28 cellular contexts compared by ENCODE assay signal in the genomic region with DNA sequence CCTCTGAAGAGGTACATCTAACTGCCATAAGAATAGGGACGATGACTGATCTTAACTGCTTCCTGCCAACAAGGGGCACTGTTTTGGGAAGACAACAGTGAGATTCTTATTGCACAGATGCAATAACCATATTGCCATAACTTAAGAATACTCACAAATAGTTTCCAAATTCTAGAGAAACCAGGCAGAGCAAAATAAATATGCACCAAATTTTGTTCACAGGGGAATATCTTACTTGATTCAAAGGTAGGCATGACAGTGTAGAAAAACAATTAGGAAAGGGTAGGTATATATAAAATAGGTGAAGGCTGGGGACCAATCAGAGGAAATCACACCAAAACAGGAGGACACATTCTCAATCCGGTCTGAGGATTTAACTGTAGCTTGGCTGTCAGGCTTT. TPM values are rescaled to one million over a fixed set of nuclear protein-coding genes. Genes with fewer than 3 reads are reported as not detected.
DNase-seq lines count a peak whose midpoint lies in the region; ATAC-seq and TF ChIP-seq lines count a peak whose summit lies in the region.
"Had no signal": no experiment of that assay in that cellular context is flagged by ENCODE, and none has a peak within 500 bp of the region (broad histone marks: within the 10 kb centered on the region; RNA-seq: fewer than 3 reads in every experiment).

No MANE protein-coding gene starts in this region.

- H3K56ac ChIP-seq in mesendoderm (ENCODE audit: low read length) = no peak overlapping the region

- no peaks in the 10 kb centered on the region for H4K20me1 ChIP-seq in OCI-LY7 (ENCODE audit: insufficient read depth, low read length)
- H4K20me1 ChIP-seq: BLaER1 treated with 17β-estradiol and CSF1 and Interleukin-3, amounts not matched to agents 10 nM and 100 nM had no signal

- H3K79me1 ChIP-seq in mesendoderm (ENCODE audit: low read length) = no peaks in the 10 kb centered on the region

- intact Hi-C loops in OCI-LY7 (cut with micrococcal nuclease; ENCODE audit: unreplicated experiment) (no loop called here), colonic mucosa (cut with DNase I) (no loop called here), natural killer cell (cut with micrococcal nuclease) (no loop called here)

- H3K9me3 ChIP-seq in OCI-LY7 (ENCODE audit: low read length) = 0 out of 2 replicates have a peak, but pooled peaks cover 4% of the 10 kb centered on the region
- H3K9me3 ChIP-seq in colonic mucosa = no peaks in the 10 kb centered on the region
- H3K9me3 ChIP-seq: A549, Caco-2 had no signal

- H3K4me1 ChIP-seq in OCI-LY7 (ENCODE audit: insufficient read depth, low read length, poor library complexity, severe bottlenecking) = no peaks in the 10 kb centered on the region
- H3K4me1 ChIP-seq in colonic mucosa = no peaks in the 10 kb centered on the region
- H3K4me1 ChIP-seq in mesendoderm (ENCODE audit: control insufficient read depth, low read depth, low read length) = no peaks in the 10 kb centered on the region
- H3K4me1 ChIP-seq: A549 had no signal

- no peak overlapping the region for H4K8ac ChIP-seq in mesendoderm (ENCODE audit: low read depth, low read length)

- TF ChIP-seq CTCF in OCI-LY7 (conservative IDR thresholded peaks at IDR 0.05; ENCODE audit: low read length) = no peak
- TF ChIP-seq CTCF in colonic mucosa (IDR thresholded peaks at IDR 0.05) = no peak
- no peak for TF ChIP-seq CTCF in natural killer cell (IDR thresholded peaks at IDR 0.05)

- no peak overlapping the region for H3K4ac ChIP-seq in mesendoderm (ENCODE audit: low read depth, low read length)

- H4K5ac ChIP-seq in mesendoderm (ENCODE audit: low read length) = no peak overlapping the region

- DNase-seq in Caki2 (ENCODE audit: low read depth) = peak; percentile 6
- peak; percentile 3 for DNase-seq in OCI-LY7 (ENCODE audit: low spot score)
- peak; percentile 2 for DNase-seq in colonic mucosa
- DNase-seq in mesendoderm = peak; percentile 3
- DNase-seq in natural killer cell = no peak
- DNase-seq in dermis blood vessel endothelial cell = no peak
- no peak for DNase-seq in activated CD8-positive, alpha-beta memory T cell treated with anti-CD3 and anti-CD28 coated beads for 24 hours
- DNase-seq: AML-193; Caco-2; CD4-positive, alpha-beta T cell; CD8-positive, alpha-beta T cell; DMS 273 treated with DMSO at 0.1 percent for 48 hours; DMS153; DMS53; DMS79; DND-41; EL; GDM1 had no signal

- ATAC-seq in natural killer cell = no peak
- ATAC-seq: CD8-positive, alpha-beta T cell; GM12878 had no signal

- H3K79me2 ChIP-seq in OCI-LY7 (ENCODE audit: insufficient read depth, low read depth, low read length) (no peaks in the 10 kb centered on the region), mesendoderm (ENCODE audit: control insufficient read depth, insufficient read depth, low read length) (no peaks in the 10 kb centered on the region)

- H3K4me2 ChIP-seq in OCI-LY7 (ENCODE audit: low read length) = no peak overlapping the region
- no peak overlapping the region for H3K4me2 ChIP-seq in mesendoderm (ENCODE audit: low read length)
- H3K4me2 ChIP-seq: A549; BLaER1 treated with 17β-estradiol and CSF1 and Interleukin-3, amounts not matched to agents 10 nM and 100 nM had no signal

- no CpG with 5 or more reads among the region's 2 CpGs for WGBS in mesendoderm (ENCODE audit: extremely low coverage, insufficient coverage, low lambda C conversion rate)

- no peak overlapping the region for H2BK15ac ChIP-seq in mesendoderm (replicated peaks; ENCODE audit: low read depth)

- no peak overlapping the region for H3K27ac Mint-ChIP-seq in natural killer cell
- H3K27ac Mint-ChIP-seq: B cell; CD4-positive, alpha-beta T cell; CD8-positive, alpha-beta T cell had no signal

- in situ Hi-C loops in Caki2 (cut with HindIII; ENCODE audit: low pct_unique_long_range_greater_than_20kb, low sequenced_read_pairs) = no loop called here

- H3K18ac ChIP-seq in mesendoderm (ENCODE audit: low read length) = no peak overlapping the region

- H3K27me3 ChIP-seq in colonic mucosa = no peaks in the 10 kb centered on the region
- no peaks in the 10 kb centered on the region for H3K27me3 ChIP-seq in mesendoderm (ENCODE audit: insufficient read depth, low read length, poor library complexity)
- H3K27me3 ChIP-seq: BLaER1 treated with 17β-estradiol and CSF1 and Interleukin-3, amounts not matched to agents 10 nM and 100 nM had no signal

- peaks cover 2 to 11% of the 10 kb centered on the region in 2 donors for H3K27me3 Mint-ChIP-seq in natural killer cell (ENCODE audit: low read depth in 2 of 2)
- H3K27me3 Mint-ChIP-seq: CD4-positive, alpha-beta T cell had no signal

- H3K4me1 Mint-ChIP-seq in natural killer cell = no peaks in the 10 kb centered on the region
- H3K4me1 Mint-ChIP-seq: B cell had no signal

- no peak overlapping the region for H3K9ac ChIP-seq in colonic mucosa (ENCODE audit: low read depth in 2 of 2, low read length in 2 of 2)
- H3K9ac ChIP-seq in mesendoderm (ENCODE audit: low read length) = no peak overlapping the region
- H3K9ac ChIP-seq: BLaER1 treated with 17β-estradiol and CSF1 and Interleukin-3, amounts not matched to agents 10 nM and 100 nM had no signal

- POLR2A ChIA-PET in OCI-LY7 (lab: Charles Lee) = no interaction called here

- peaks cover 6 to 12% of the 10 kb centered on the region in 2 donors for H3K9me3 Mint-ChIP-seq in natural killer cell

- no peak overlapping the region for H3K23ac ChIP-seq in mesendoderm (ENCODE audit: low read length)

- no peak overlapping the region for H2BK120ac ChIP-seq in mesendoderm (ENCODE audit: low read depth, low read length)

- no peaks in the 10 kb centered on the region for H3K9me2 ChIP-seq in OCI-LY7 (ENCODE audit: insufficient read depth, low read length)

- H2AK5ac ChIP-seq in mesendoderm (ENCODE audit: low read length) = no peak overlapping the region

- no peak overlapping the region for H3K27ac ChIP-seq in OCI-LY7 (ENCODE audit: low read depth, low read length, poor library complexity, severe bottlenecking)
- H3K27ac ChIP-seq in colonic mucosa = no peak overlapping the region
- no peak overlapping the region for H3K27ac ChIP-seq in mesendoderm (ENCODE audit: low read depth, low read length)
- H3K27ac ChIP-seq: 22Rv1; A549; BLaER1 treated with 17β-estradiol and CSF1 and Interleukin-3, amounts not matched to agents 10 nM and 100 nM; C4-2B had no signal

- H3K36me3 Mint-ChIP-seq in natural killer cell = peaks cover 15% of the 10 kb centered on the region

- CTCF ChIA-PET in OCI-LY7 (lab: Charles Lee; ENCODE audit: unreplicated experiment) = no interaction called here

- no TSS peak for BruUV-seq in OCI-LY7 (replicated peaks; lab: Mats Ljungman, UMichigan)

- no peak overlapping the region for H2BK5ac ChIP-seq in mesendoderm (ENCODE audit: low read length)

- H2AFZ ChIP-seq in OCI-LY7 (ENCODE audit: low read length) = no peak overlapping the region

- H3K4me3 Mint-ChIP-seq in natural killer cell = no peak overlapping the region
- H3K4me3 Mint-ChIP-seq: B cell; CD4-positive, alpha-beta T cell; CD8-positive, alpha-beta T cell had no signal

- no peaks in the 10 kb centered on the region for H3K36me3 ChIP-seq in OCI-LY7 (ENCODE audit: insufficient read depth, low read length)
- no peaks in the 10 kb centered on the region for H3K36me3 ChIP-seq in colonic mucosa
- no peaks in the 10 kb centered on the region for H3K36me3 ChIP-seq in mesendoderm (ENCODE audit: control insufficient read depth, insufficient read depth, low read length)

- no peak overlapping the region for H3K4me3 ChIP-seq in OCI-LY7 (ENCODE audit: low read depth, low read length, poor library complexity, severe bottlenecking)
- no peak overlapping the region for H3K4me3 ChIP-seq in colonic mucosa
- H3K4me3 ChIP-seq in mesendoderm (ENCODE audit: low read length) = no peak overlapping the region
- H3K4me3 ChIP-seq: A549; BLaER1 treated with 17β-estradiol and CSF1 and Interleukin-3, amounts not matched to agents 10 nM and 100 nM; GM12878 had no signal

RNA-seq across cellular contexts. Expression of a gene that starts 49.9 kb away (rescaled TPM):
- not detected in 2 replicates for total RNA-seq in Caki2 (2014; rRNA removed; shearing (Covaris generic); ENCODE audit: low replicate concordance)
- not detected in 2 replicates for total RNA-seq in OCI-LY7 (2014; rRNA removed; shearing (Covaris generic))
- total RNA-seq in OCI-LY7 (2022) = not detected in 2 replicates
- 1 to 10 TPM in 1 of 2 donors, under 1 TPM in 1; 0.47 to 1.1 TPM for total RNA-seq in colonic mucosa
- polyA plus RNA-seq in mesendoderm (2013, experiment 1 of 2) = not detected
- not detected for polyA plus RNA-seq in mesendoderm (2013, experiment 2 of 2)
- total RNA-seq in natural killer cell = 100 to 1,000 TPM; 590 to 700 (median 619) TPM
- not detected in 2 replicates for total RNA-seq in dermis blood vessel endothelial cell
- total RNA-seq: A172, Caco-2, Daoy, G401, GM12878 had no signal
- polyA plus RNA-seq: A549, BJ had no signal

Comparison
In these comparisons a context has a peak if more than half of its experiments do, and no peak if none do; other contexts are left out.
1. DNase-seq: peak in Caki2 (single experiment), OCI-LY7 (single experiment), colonic mucosa (single experiment) and mesendoderm (single experiment); none in natural killer cell (single experiment), dermis blood vessel endothelial cell (single experiment) and activated CD8-positive, alpha-beta memory T cell treated with anti-CD3 and anti-CD28 coated beads for 24 hours (single experiment).
2. RNA of a gene that starts 49.9 kb away (total RNA-seq): 590 to 700 TPM in natural killer cell; 0.47 to 1.1 TPM in colonic mucosa, not detected in OCI-LY7, not detected in Caki2 and not detected in dermis blood vessel endothelial cell; every median in the first group is over 100 times any median in the second.